In the genomic region with DNA sequence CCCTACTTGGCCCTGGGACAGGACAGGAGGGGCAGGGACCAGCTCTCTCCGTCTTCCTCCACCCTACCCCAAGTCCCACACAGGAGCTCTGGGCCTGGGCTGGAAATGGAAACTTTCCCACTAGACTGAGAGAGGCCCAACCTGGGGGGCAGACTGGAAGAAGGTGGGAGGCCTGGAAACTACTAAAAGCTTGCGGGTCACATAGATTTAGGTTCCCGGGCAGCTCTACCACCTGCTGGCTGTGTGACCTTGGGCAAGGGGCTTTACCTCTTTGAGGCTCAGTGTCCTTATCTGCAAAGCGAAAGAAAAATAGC, we compare ENCODE assay signal across 32 cellular contexts. TPM values are rescaled to one million over a fixed set of nuclear protein-coding genes. Genes with fewer than 3 reads are reported as not detected.
DNase-seq lines count a peak whose midpoint lies in the region; ATAC-seq and TF ChIP-seq lines count a peak whose summit lies in the region.
"Had no signal": no experiment of that assay in that cellular context is flagged by ENCODE, and none has a peak within 500 bp of the region (broad histone marks: within the 10 kb centered on the region; RNA-seq: fewer than 3 reads in every experiment).

No MANE protein-coding gene starts in this region.

- no peak overlapping the region for H3K23ac ChIP-seq in H9 (ENCODE audit: insufficient read length, low read depth, low read length)

- no peak overlapping the region for H2BK12ac ChIP-seq in H9 (ENCODE audit: insufficient read length, low read depth, low read length)

- H3K27ac ChIP-seq in H9 (ENCODE audit: insufficient read length, low read depth, low read length) (no peak overlapping the region), neural progenitor cell (no peak overlapping the region)
- H3K27ac ChIP-seq: BLaER1 treated with 17β-estradiol and CSF1 and Interleukin-3, amounts not matched to agents 10 nM and 100 nM; cardiac muscle cell; colonic mucosa; epithelial cell of prostate; lower lobe of right lung; pancreas; Peyer's patch; SJCRH30; upper lobe of left lung had no signal

- peak overlapping the region; percentile 54 for H3K4me3 ChIP-seq in iPS-11a (ENCODE audit: low read depth, low read length)
- peak overlapping the region; percentile 56 for H3K4me3 ChIP-seq in neural progenitor cell
- H3K4me3 ChIP-seq: BLaER1 treated with 17β-estradiol and CSF1 and Interleukin-3, amounts not matched to agents 10 nM and 100 nM; colonic mucosa; SJCRH30 had no signal

- ATAC-seq in WTC11 (peak; percentile 6), GM18868 (IDR thresholded peaks at IDR 0.05; ENCODE audit: unreplicated experiment) (no peak)
- ATAC-seq: natural killer cell had no signal

- no peaks in the 10 kb centered on the region for H3K79me1 ChIP-seq in H9 (ENCODE audit: insufficient read depth, low read depth, low read length, poor library complexity, severe bottlenecking)

- no peak overlapping the region for H2BK5ac ChIP-seq in H9 (ENCODE audit: insufficient read length, low read length)

- no peaks in the 10 kb centered on the region for H4K20me1 ChIP-seq in H9 (ENCODE audit: control insufficient read depth, insufficient read depth, insufficient read length)
- H4K20me1 ChIP-seq in neural progenitor cell (ENCODE audit: low read depth) = peaks cover 33% of the 10 kb centered on the region

- POLR2A ChIA-PET in WTC11 (lab: Charles Lee) = no interaction called here

- H2BK20ac ChIP-seq in H9 (ENCODE audit: low read depth, low read length, poor library complexity, severe bottlenecking) = no peak overlapping the region

- H3K9ac ChIP-seq in H9 (ENCODE audit: extremely low read depth, insufficient read length, low read length) (no peak overlapping the region), neural progenitor cell (no peak overlapping the region)
- H3K9ac ChIP-seq: BLaER1 treated with 17β-estradiol and CSF1 and Interleukin-3, amounts not matched to agents 10 nM and 100 nM had no signal

- no CpG with 5 or more reads among the region's 4 CpGs for WGBS in H9 (ENCODE audit: extremely low coverage, insufficient read length, low lambda C conversion rate)

- no peak overlapping the region for H4K5ac ChIP-seq in H9 (ENCODE audit: insufficient read length, low read depth, low read length)

- no peak overlapping the region for H2BK15ac ChIP-seq in H9 (ENCODE audit: low read depth, low read length)

- no peak overlapping the region for H3K18ac ChIP-seq in H9 (ENCODE audit: insufficient read length, low read depth, low read length)

- no peak overlapping the region for H3K4ac ChIP-seq in H9 (ENCODE audit: low read depth, low read length)

- H3K79me2 ChIP-seq in H9 (ENCODE audit: insufficient read depth, low read length) (no peaks in the 10 kb centered on the region), neural progenitor cell (ENCODE audit: low read depth) (no peaks in the 10 kb centered on the region)

- H3K56ac ChIP-seq in H9 (ENCODE audit: insufficient read length, low read depth, low read length) = no peak overlapping the region

- H3K4me3 Mint-ChIP-seq in H9 (peak overlapping the region; percentile 65 to 80), WTC11 (peak overlapping the region; percentile 71), neural progenitor cell (peak overlapping the region; percentile 80)
- no peak overlapping the region for H3K4me3 Mint-ChIP-seq in activated CD4-positive, alpha-beta T cell treated with anti-CD3 and anti-CD28 coated beads, Interleukin-2, amount 10 ng/mL, durations not matched to agents 24 days and 14 days
- H3K4me3 Mint-ChIP-seq: activated naive CD8-positive, alpha-beta T cell treated with anti-CD3 and anti-CD28 coated beads, Interleukin-2, amount 10 ng/mL, durations not matched to agents 7 days and 5 days; natural killer cell had no signal

- intact Hi-C loops in activated CD4-positive, alpha-beta T cell treated with anti-CD3 and anti-CD28 coated beads, Interleukin-2, amount 10 ng/mL, durations not matched to agents 24 days and 14 days (cut with micrococcal nuclease) = no loop called here

- H2AFZ ChIP-seq in H9 (ENCODE audit: low read length) (no peak overlapping the region), neural progenitor cell (replicated peaks) (no peak overlapping the region)

- no peaks in the 10 kb centered on the region for H3K4me1 ChIP-seq in H9 (ENCODE audit: insufficient read depth, low read length)
- H3K4me1 ChIP-seq in neural progenitor cell = no peaks in the 10 kb centered on the region
- H3K4me1 ChIP-seq: colonic mucosa, SJCRH30 had no signal

- H3K9me3 Mint-ChIP-seq in H9 = peaks cover 3 to 7% of the 10 kb centered on the region in 2 experiments; a peak in 3 of 5 replicates
- H3K9me3 Mint-ChIP-seq in WTC11 = peaks cover 9% of the 10 kb centered on the region
- H3K9me3 Mint-ChIP-seq in neural progenitor cell = peaks cover 3% of the 10 kb centered on the region
- H3K9me3 Mint-ChIP-seq in activated CD4-positive, alpha-beta T cell treated with anti-CD3 and anti-CD28 coated beads, Interleukin-2, amount 10 ng/mL, durations not matched to agents 24 days and 14 days = peaks cover 9% of the 10 kb centered on the region

- CTCF ChIA-PET in WTC11 (lab: Charles Lee) = interaction anchor here (0.5 to 2.5 kb wide), 23 partner anchors 9 to 423 kb away, joined by 3 to 13 read pairs (median 4); a partner anchor contains a TSS

- no peak overlapping the region for H2AK5ac ChIP-seq in H9 (ENCODE audit: insufficient read length, low read length)

- no peaks in the 10 kb centered on the region for H3K23me2 ChIP-seq in H9 (ENCODE audit: insufficient read length, low read depth, low read length, poor library complexity, severe bottlenecking)

- H3K4me2 ChIP-seq in H9 (ENCODE audit: insufficient read depth, insufficient read length, low read length) (peak overlapping the region; percentile 15), neural progenitor cell (peak overlapping the region; percentile 99)
- H3K4me2 ChIP-seq: BLaER1 treated with 17β-estradiol and CSF1 and Interleukin-3, amounts not matched to agents 10 nM and 100 nM had no signal

- DNase-seq in H9 (no peak), WTC11 (ENCODE audit: low spot score) (no peak), neural progenitor cell (ENCODE audit: low spot score) (no peak), SHP77 treated with DMSO at 0.1 percent for 48 hours (lab: John Stamatoyannopoulos, UW) (no peak), iPS-NIHi11 (ENCODE audit: low spot score) (no peak)
- no peak for DNase-seq in activated CD4-positive, alpha-beta T cell treated with anti-CD3 and anti-CD28 coated beads, Interleukin-2, amount 10 ng/mL, durations not matched to agents 24 days and 14 days
- DNase-seq: activated CD4-positive, alpha-beta T cell treated with anti-CD3 and anti-CD28 coated beads for 4 hours; activated CD8-positive, alpha-beta memory T cell treated with anti-CD3 and anti-CD28 coated beads for 24 hours; activated effector memory CD4-positive, alpha-beta T cell treated with anti-CD3 and anti-CD28 coated beads, Interleukin-2, amount 50 U/mL, for 16 hours; activated naive CD8-positive, alpha-beta T cell treated with anti-CD3 and anti-CD28 coated beads, Interleukin-2, amount 10 ng/mL, durations not matched to agents 7 days and 5 days; activated T-cell treated with anti-CD3 and anti-CD28 coated beads for 4 hours; aorta; colonic mucosa; effector CD4-positive, alpha-beta T cell; GOT3; lower lobe of right lung; natural killer cell; NCI-H2107; NCI-H748 treated with DMSO at 0.1 percent for 48 hours; pancreas; Peyer's patch; SJCRH30; small intestine; stimulated activated naive CD4-positive, alpha-beta T cell; SW 1271; upper lobe of left lung had no signal

- no peak for TF ChIP-seq CTCF in H9 (conservative IDR thresholded peaks at IDR 0.05)
- no peak for TF ChIP-seq CTCF in WTC11 (IDR thresholded peaks at IDR 0.05)
- TF ChIP-seq CTCF in neural progenitor cell (IDR thresholded peaks at IDR 0.05) = no peak

- H3K36me3 Mint-ChIP-seq in H9 (ENCODE audit: insufficient read depth in 1 of 3, low read depth in 3 of 3) = peaks cover 0 to 2% (median 0%) of the 10 kb centered on the region in 3 experiments; a peak in 2 of 7 replicates
- H3K36me3 Mint-ChIP-seq in WTC11 = no peaks in the 10 kb centered on the region; the same call in 1 of the 2 replicates
- H3K36me3 Mint-ChIP-seq in neural progenitor cell = no peaks in the 10 kb centered on the region
- H3K36me3 Mint-ChIP-seq in activated CD4-positive, alpha-beta T cell treated with anti-CD3 and anti-CD28 coated beads, Interleukin-2, amount 10 ng/mL, durations not matched to agents 24 days and 14 days (ENCODE audit: low read depth) = peaks cover 2% of the 10 kb centered on the region
- H3K36me3 Mint-ChIP-seq: activated naive CD8-positive, alpha-beta T cell treated with anti-CD3 and anti-CD28 coated beads, Interleukin-2, amount 10 ng/mL, durations not matched to agents 7 days and 5 days; natural killer cell had no signal

- H3K36me3 ChIP-seq in neural progenitor cell = no peaks in the 10 kb centered on the region
- H3K36me3 ChIP-seq: BLaER1 treated with 17β-estradiol and CSF1 and Interleukin-3, amounts not matched to agents 10 nM and 100 nM; cardiac muscle cell; colonic mucosa; lower lobe of right lung; pancreas; Peyer's patch; SJCRH30; upper lobe of left lung had no signal

- no peak overlapping the region for H4K8ac ChIP-seq in H9 (replicated peaks; ENCODE audit: insufficient read length, low read depth, low read length)

- H3K27me3 ChIP-seq in H9 (ENCODE audit: insufficient read depth, low read length) = peaks cover 2% of the 10 kb centered on the region; the same call in 1 of the 2 replicates
- peaks cover 88% of the 10 kb centered on the region for H3K27me3 ChIP-seq in neural progenitor cell
- H3K27me3 ChIP-seq: pancreas, SJCRH30 had no signal

- H2BK120ac ChIP-seq in H9 (ENCODE audit: low read depth, low read length, poor library complexity, severe bottlenecking) = no peak overlapping the region

- peaks cover 8 to 16% of the 10 kb centered on the region in 2 experiments; a peak in 3 of 4 replicates for H3K4me1 Mint-ChIP-seq in H9
- H3K4me1 Mint-ChIP-seq in WTC11 = peaks cover 12% of the 10 kb centered on the region
- H3K4me1 Mint-ChIP-seq in neural progenitor cell = peaks cover 50% of the 10 kb centered on the region
- peaks cover 6% of the 10 kb centered on the region for H3K4me1 Mint-ChIP-seq in activated CD4-positive, alpha-beta T cell treated with anti-CD3 and anti-CD28 coated beads, Interleukin-2, amount 10 ng/mL, durations not matched to agents 24 days and 14 days

- H3T11ph ChIP-seq in H9 (ENCODE audit: low read length) = no peak overlapping the region

- H3K27me3 Mint-ChIP-seq in H9 (ENCODE audit: low read depth) = peaks cover 76% of the 10 kb centered on the region
- H3K27me3 Mint-ChIP-seq in WTC11 (ENCODE audit: low read depth) = peaks cover 32% of the 10 kb centered on the region
- peaks cover 51% of the 10 kb centered on the region for H3K27me3 Mint-ChIP-seq in neural progenitor cell (ENCODE audit: insufficient read depth, low read depth)
- peaks cover 65% of the 10 kb centered on the region for H3K27me3 Mint-ChIP-seq in activated CD4-positive, alpha-beta T cell treated with anti-CD3 and anti-CD28 coated beads, Interleukin-2, amount 10 ng/mL, durations not matched to agents 24 days and 14 days

- H4K91ac ChIP-seq in H9 (ENCODE audit: insufficient read length, low read depth, low read length) = no peak overlapping the region

- H3K9me3 ChIP-seq in H9 (ENCODE audit: control insufficient read depth, low read depth, low read length) (no peaks in the 10 kb centered on the region), neural progenitor cell (ENCODE audit: low read depth) (no peaks in the 10 kb centered on the region)
- H3K9me3 ChIP-seq: colonic mucosa, lower lobe of right lung, pancreas, SJCRH30, upper lobe of left lung had no signal

- peaks cover 3% of the 10 kb centered on the region for H3F3A ChIP-seq in neural progenitor cell (ENCODE audit: low read depth)

- H3K27ac Mint-ChIP-seq in H9 (no peak overlapping the region; a peak in 1 of 7 replicates), WTC11 (no peak overlapping the region), neural progenitor cell (no peak overlapping the region)
- H3K27ac Mint-ChIP-seq in activated CD4-positive, alpha-beta T cell treated with anti-CD3 and anti-CD28 coated beads, Interleukin-2, amount 10 ng/mL, durations not matched to agents 24 days and 14 days = no peak overlapping the region
- H3K27ac Mint-ChIP-seq: activated naive CD8-positive, alpha-beta T cell treated with anti-CD3 and anti-CD28 coated beads, Interleukin-2, amount 10 ng/mL, durations not matched to agents 7 days and 5 days; IgD-negative memory B cell; natural killer cell had no signal

- no peak overlapping the region; the same call in 1 of the 2 replicates for H3K14ac ChIP-seq in H9 (ENCODE audit: insufficient read depth, low read length)

RNA-seq across cellular contexts. Expression of a gene that starts 49.9 kb away (rescaled TPM):
- 11.5 and 15.2 TPM in 2 replicates for total RNA-seq in H9 (2021)
- 11.3 to 16.0 TPM (median 13.8 TPM) in 3 replicates for total RNA-seq in WTC11 (2021)
- total RNA-seq in neural progenitor cell (ENCODE audit: low replicate concordance) = 13.0 and 15.6 TPM in 2 replicates
- total RNA-seq in activated CD4-positive, alpha-beta T cell treated with anti-CD3 and anti-CD28 coated beads, Interleukin-2, amount 10 ng/mL, durations not matched to agents 24 days and 14 days = 16.0 and 16.8 TPM in 2 replicates
